ENCODE assay signal across 22 cellular contexts in genomic region chr14:44785096-44785495, GRCh38.
"Had no signal": no experiment of that assay in that cellular context is flagged by ENCODE, and none has a peak within 500 bp of the region (broad histone marks: within the 10 kb centered on the region; RNA-seq: fewer than 3 reads in every experiment).

No MANE protein-coding gene starts in this region.

- H3K4me3 Mint-ChIP-seq: activated CD8-positive, alpha-beta T cell treated with anti-CD3 and anti-CD28 coated beads, Interleukin-2, amount 10 ng/mL, durations not matched to agents 7 days and 5 days; activated naive CD4-positive, alpha-beta T cell treated with anti-CD3 and anti-CD28 coated beads, Interleukin-2, amount 50 U/mL, for 24 hours; central memory CD8-positive, alpha-beta T cell; effector memory CD8-positive, alpha-beta T cell; neural progenitor cell; stimulated activated effector memory CD8-positive, alpha-beta T cell treated with anti-CD3 and anti-CD28 coated beads, Interleukin-12 subunit alpha, Interleukin-12 subunit beta, amount 100 ng/mL, for 72 hours; T-helper 17 cell had no signal

- H3K4me3 ChIP-seq: heart right ventricle, neural progenitor cell, right lobe of liver, skin epidermis, stomach, suprapubic skin had no signal

- H3K9me3 Mint-ChIP-seq: central memory CD8-positive, alpha-beta T cell; effector memory CD8-positive, alpha-beta T cell; neural progenitor cell; stimulated activated effector memory CD8-positive, alpha-beta T cell treated with anti-CD3 and anti-CD28 coated beads, Interleukin-12 subunit alpha, Interleukin-12 subunit beta, amount 100 ng/mL, for 72 hours had no signal

- H3K4me1 ChIP-seq: heart right ventricle, neural progenitor cell, right lobe of liver, stomach, suprapubic skin had no signal

- H3K9me3 ChIP-seq: right lobe of liver, stomach, suprapubic skin had no signal

- H3K4me1 Mint-ChIP-seq: activated naive CD4-positive, alpha-beta T cell treated with anti-CD3 and anti-CD28 coated beads, Interleukin-2, amount 50 U/mL, for 24 hours; central memory CD8-positive, alpha-beta T cell; naive B cell; stimulated activated effector memory CD8-positive, alpha-beta T cell treated with anti-CD3 and anti-CD28 coated beads, Interleukin-12 subunit alpha, Interleukin-12 subunit beta, amount 100 ng/mL, for 72 hours; T-helper 17 cell had no signal

- H3K27ac ChIP-seq: brain microvascular endothelial cell, heart right ventricle, neural progenitor cell, right lobe of liver, skin epidermis, stomach, suprapubic skin, VCaP had no signal

- H3K36me3 ChIP-seq: brain microvascular endothelial cell, heart right ventricle, neural progenitor cell, right lobe of liver, stomach, suprapubic skin had no signal

- H3K27ac Mint-ChIP-seq: activated CD8-positive, alpha-beta T cell treated with anti-CD3 and anti-CD28 coated beads, Interleukin-2, amount 10 ng/mL, durations not matched to agents 7 days and 5 days; activated naive CD4-positive, alpha-beta T cell treated with anti-CD3 and anti-CD28 coated beads, Interleukin-2, amount 50 U/mL, for 24 hours; effector memory CD8-positive, alpha-beta T cell; naive B cell; neural progenitor cell; stimulated activated effector memory CD8-positive, alpha-beta T cell treated with anti-CD3 and anti-CD28 coated beads, Interleukin-12 subunit alpha, Interleukin-12 subunit beta, amount 100 ng/mL, for 72 hours; T-helper 17 cell had no signal

- H3K36me3 Mint-ChIP-seq: activated naive CD4-positive, alpha-beta T cell treated with anti-CD3 and anti-CD28 coated beads, Interleukin-2, amount 50 U/mL, for 24 hours; naive B cell; neural progenitor cell; stimulated activated effector memory CD8-positive, alpha-beta T cell treated with anti-CD3 and anti-CD28 coated beads, Interleukin-12 subunit alpha, Interleukin-12 subunit beta, amount 100 ng/mL, for 72 hours had no signal

- H3K27me3 ChIP-seq: brain microvascular endothelial cell, heart right ventricle, neural progenitor cell, stomach, suprapubic skin had no signal

- DNase-seq: activated CD4-positive, alpha-beta T cell treated with anti-CD3 and anti-CD28 coated beads, Interleukin-2, amount 50 U/mL, for 1 hour; activated CD8-positive, alpha-beta T cell treated with anti-CD3 and anti-CD28 coated beads, Interleukin-2, amount 10 ng/mL, durations not matched to agents 7 days and 5 days; activated gamma-delta T cell treated with Interleukin-2 at 50 U/mL for 16 hours; anterior cingulate cortex; brain microvascular endothelial cell; effector memory CD8-positive, alpha-beta T cell; heart right ventricle; left colon; mesendoderm; naive B cell; posterior cingulate gyrus; right lobe of liver; stimulated activated CD4-positive, alpha-beta T cell treated with anti-CD3 and anti-CD28 coated beads, Interleukin-2, amount 100 ng/mL, for 24 hours; stomach; T-helper 17 cell had no signal
